ENCODE assay signal across 1 cellular context in the genomic region with DNA sequence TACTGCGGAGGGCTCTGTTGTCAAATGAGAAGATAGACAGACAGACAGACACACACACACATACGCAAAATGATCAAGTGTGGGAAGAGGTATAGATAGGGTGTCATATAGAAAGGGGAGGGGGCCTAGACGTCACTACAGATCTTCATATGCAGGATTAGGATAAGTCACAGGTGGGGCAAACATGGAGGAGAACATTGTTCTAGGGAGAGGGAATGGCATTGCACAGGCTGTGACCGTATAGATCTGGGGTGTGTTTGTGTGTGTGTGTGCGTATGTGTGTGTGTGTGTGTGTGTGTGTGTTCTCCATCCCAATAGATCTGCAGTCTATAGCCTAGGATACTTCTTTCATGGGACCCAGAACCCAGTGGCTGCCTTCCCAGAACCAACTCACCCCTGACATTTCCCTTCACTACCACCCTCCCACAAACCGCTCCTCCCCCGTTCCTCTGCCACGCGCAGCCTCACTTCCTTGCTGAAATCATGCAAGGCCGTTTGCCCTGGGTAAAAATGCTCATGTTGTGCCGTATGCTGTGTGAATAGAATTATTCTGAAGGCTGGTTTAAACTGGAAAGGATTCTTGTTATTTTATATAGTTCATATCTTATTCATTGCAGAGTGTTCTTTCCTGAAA.
TF ChIP-seq lines count a peak whose summit lies in the region.

No MANE protein-coding gene starts in this region.

TF ChIP-seq in H1, 55 proteins besides CTCF, POLR2A, EP300 and RAD21:
- TF ChIP-seq EGR1 (IDR thresholded peaks at IDR 0.05; ENCODE audit: borderline replicate concordance, low read depth, low read length), result no peak
TF ChIP-seq in H1: peak in this region for 0.
